Comparison of ENCODE assay signal across 1 cellular context in the genomic region with DNA sequence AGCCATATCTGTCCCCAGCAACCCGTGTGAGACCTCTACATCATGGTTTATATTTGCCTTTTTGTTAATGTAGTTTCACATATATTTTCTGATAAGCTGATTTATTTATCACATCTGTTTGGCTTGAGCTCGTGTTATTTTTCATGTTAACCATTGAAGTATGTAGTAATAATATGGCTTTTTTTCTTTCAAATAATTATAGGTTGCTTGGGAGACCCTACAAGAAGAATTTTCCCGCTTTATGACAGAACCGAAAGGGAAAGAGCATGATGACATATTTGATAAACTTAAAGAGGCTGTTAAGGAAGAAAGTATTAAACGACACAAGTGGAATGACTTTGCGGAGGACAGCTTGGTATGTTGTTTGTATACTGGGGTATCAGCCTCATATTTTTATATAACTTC.
TF ChIP-seq lines count a peak whose summit lies in the region.

No MANE protein-coding gene starts in this region.

TF ChIP-seq in K562, 482 proteins besides CTCF, POLR2A, EP300 and RAD21 (continued from another document and continues in another):
- no peak for TF ChIP-seq ARHGAP35 (IDR thresholded peaks at IDR 0.05; ENCODE audit: partially characterized antibody)
- TF ChIP-seq, protein P1, sequence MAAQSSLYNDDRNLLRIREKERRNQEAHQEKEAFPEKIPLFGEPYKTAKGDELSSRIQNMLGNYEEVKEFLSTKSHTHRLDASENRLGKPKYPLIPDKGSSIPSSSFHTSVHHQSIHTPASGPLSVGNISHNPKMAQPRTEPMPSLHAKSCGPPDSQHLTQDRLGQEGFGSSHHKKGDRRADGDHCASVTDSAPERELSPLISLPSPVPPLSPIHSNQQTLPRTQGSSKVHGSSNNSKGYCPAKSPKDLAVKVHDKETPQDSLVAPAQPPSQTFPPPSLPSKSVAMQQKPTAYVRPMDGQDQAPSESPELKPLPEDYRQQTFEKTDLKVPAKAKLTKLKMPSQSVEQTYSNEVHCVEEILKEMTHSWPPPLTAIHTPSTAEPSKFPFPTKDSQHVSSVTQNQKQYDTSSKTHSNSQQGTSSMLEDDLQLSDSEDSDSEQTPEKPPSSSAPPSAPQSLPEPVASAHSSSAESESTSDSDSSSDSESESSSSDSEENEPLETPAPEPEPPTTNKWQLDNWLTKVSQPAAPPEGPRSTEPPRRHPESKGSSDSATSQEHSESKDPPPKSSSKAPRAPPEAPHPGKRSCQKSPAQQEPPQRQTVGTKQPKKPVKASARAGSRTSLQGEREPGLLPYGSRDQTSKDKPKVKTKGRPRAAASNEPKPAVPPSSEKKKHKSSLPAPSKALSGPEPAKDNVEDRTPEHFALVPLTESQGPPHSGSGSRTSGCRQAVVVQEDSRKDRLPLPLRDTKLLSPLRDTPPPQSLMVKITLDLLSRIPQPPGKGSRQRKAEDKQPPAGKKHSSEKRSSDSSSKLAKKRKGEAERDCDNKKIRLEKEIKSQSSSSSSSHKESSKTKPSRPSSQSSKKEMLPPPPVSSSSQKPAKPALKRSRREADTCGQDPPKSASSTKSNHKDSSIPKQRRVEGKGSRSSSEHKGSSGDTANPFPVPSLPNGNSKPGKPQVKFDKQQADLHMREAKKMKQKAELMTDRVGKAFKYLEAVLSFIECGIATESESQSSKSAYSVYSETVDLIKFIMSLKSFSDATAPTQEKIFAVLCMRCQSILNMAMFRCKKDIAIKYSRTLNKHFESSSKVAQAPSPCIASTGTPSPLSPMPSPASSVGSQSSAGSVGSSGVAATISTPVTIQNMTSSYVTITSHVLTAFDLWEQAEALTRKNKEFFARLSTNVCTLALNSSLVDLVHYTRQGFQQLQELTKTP (IDR thresholded peaks at IDR 0.05; ENCODE audit: low read depth in 1 of 2, partially characterized antibody in 2 of 2) = peak in 1 of 2 experiments; percentile 14
- TF ChIP-seq ZNF644 (tag; IDR thresholded peaks at IDR 0.05; ENCODE audit: low read depth) = peak; percentile 68; the same call in 1 of the 2 replicates
- 0 out of 2 replicates have a peak, but pooled peaks have one; percentile 51 for TF ChIP-seq ELF2 (CRISPR knock-in tag; IDR thresholded peaks at IDR 0.05)
- TF ChIP-seq ZNF140 (CRISPR knock-in tag; IDR thresholded peaks at IDR 0.05) = no peak
- TF ChIP-seq, protein P2, sequence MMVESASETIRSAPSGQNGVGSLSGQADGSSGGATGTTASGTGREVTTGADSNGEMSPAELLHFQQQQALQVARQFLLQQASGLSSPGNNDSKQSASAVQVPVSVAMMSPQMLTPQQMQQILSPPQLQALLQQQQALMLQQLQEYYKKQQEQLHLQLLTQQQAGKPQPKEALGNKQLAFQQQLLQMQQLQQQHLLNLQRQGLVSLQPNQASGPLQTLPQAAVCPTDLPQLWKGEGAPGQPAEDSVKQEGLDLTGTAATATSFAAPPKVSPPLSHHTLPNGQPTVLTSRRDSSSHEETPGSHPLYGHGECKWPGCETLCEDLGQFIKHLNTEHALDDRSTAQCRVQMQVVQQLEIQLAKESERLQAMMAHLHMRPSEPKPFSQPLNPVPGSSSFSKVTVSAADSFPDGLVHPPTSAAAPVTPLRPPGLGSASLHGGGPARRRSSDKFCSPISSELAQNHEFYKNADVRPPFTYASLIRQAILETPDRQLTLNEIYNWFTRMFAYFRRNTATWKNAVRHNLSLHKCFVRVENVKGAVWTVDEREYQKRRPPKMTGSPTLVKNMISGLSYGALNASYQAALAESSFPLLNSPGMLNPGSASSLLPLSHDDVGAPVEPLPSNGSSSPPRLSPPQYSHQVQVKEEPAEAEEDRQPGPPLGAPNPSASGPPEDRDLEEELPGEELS (CRISPR knock-in tag; IDR thresholded peaks at IDR 0.05; ENCODE audit: borderline replicate concordance) = no peak
- no peak for TF ChIP-seq ATF1 (CRISPR knock-in tag; IDR thresholded peaks at IDR 0.05)
- TF ChIP-seq ATF1 (tag; IDR thresholded peaks at IDR 0.05) = no peak
- TF ChIP-seq HDGF (IDR thresholded peaks at IDR 0.05) = no peak
- no peak for TF ChIP-seq ZNF174 (CRISPR knock-in tag; IDR thresholded peaks at IDR 0.05)
- TF ChIP-seq ZNF589 (CRISPR knock-in tag; IDR thresholded peaks at IDR 0.05; ENCODE audit: low read depth) = peak; percentile 47; the same call in 1 of the 2 replicates
- peak; percentile 78 for TF ChIP-seq POLR2H (tag; IDR thresholded peaks at IDR 0.05; ENCODE audit: low read depth)
- TF ChIP-seq, protein P3, sequence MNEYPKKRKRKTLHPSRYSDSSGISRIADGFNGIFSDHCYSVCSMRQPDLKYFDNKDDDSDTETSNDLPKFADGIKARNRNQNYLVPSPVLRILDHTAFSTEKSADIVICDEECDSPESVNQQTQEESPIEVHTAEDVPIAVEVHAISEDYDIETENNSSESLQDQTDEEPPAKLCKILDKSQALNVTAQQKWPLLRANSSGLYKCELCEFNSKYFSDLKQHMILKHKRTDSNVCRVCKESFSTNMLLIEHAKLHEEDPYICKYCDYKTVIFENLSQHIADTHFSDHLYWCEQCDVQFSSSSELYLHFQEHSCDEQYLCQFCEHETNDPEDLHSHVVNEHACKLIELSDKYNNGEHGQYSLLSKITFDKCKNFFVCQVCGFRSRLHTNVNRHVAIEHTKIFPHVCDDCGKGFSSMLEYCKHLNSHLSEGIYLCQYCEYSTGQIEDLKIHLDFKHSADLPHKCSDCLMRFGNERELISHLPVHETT (CRISPR knock-in tag; conservative IDR thresholded peaks at IDR 0.05 in 1 of 2, IDR thresholded peaks at IDR 0.05 in 1 of 2) = 0 out of 4 replicates have a peak, but pooled peaks of 1 of the 2 experiments have one; percentile 40
- 0 out of 2 replicates have a peak, but pooled peaks have one; percentile 19 for TF ChIP-seq ATF7 (IDR thresholded peaks at IDR 0.05)
- TF ChIP-seq, protein P4, sequence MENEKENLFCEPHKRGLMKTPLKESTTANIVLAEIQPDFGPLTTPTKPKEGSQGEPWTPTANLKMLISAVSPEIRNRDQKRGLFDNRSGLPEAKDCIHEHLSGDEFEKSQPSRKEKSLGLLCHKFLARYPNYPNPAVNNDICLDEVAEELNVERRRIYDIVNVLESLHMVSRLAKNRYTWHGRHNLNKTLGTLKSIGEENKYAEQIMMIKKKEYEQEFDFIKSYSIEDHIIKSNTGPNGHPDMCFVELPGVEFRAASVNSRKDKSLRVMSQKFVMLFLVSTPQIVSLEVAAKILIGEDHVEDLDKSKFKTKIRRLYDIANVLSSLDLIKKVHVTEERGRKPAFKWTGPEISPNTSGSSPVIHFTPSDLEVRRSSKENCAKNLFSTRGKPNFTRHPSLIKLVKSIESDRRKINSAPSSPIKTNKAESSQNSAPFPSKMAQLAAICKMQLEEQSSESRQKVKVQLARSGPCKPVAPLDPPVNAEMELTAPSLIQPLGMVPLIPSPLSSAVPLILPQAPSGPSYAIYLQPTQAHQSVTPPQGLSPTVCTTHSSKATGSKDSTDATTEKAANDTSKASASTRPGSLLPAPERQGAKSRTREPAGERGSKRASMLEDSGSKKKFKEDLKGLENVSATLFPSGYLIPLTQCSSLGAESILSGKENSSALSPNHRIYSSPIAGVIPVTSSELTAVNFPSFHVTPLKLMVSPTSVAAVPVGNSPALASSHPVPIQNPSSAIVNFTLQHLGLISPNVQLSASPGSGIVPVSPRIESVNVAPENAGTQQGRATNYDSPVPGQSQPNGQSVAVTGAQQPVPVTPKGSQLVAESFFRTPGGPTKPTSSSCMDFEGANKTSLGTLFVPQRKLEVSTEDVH (IDR thresholded peaks at IDR 0.05; ENCODE audit: low read depth, partially characterized antibody) = peak; percentile 65
- TF ChIP-seq BACH1 (tag; IDR thresholded peaks at IDR 0.05) = 0 out of 2 replicates have a peak, but pooled peaks have one; percentile 49
- 0 out of 2 replicates have a peak, but pooled peaks have one; percentile 53 for TF ChIP-seq CUX1 (CRISPR knock-in tag; IDR thresholded peaks at IDR 0.05)
- TF ChIP-seq MED1 (CRISPR knock-in tag; IDR thresholded peaks at IDR 0.05; ENCODE audit: borderline replicate concordance) = no peak
- TF ChIP-seq L3MBTL2 (IDR thresholded peaks at IDR 0.05) = peak; percentile 67; the same call in 1 of the 2 replicates
- no peak for TF ChIP-seq ZNF224 (CRISPR knock-in tag; IDR thresholded peaks at IDR 0.05)
- peak; percentile 46 for TF ChIP-seq MGA (IDR thresholded peaks at IDR 0.05)
